Comparison of ENCODE assay signal across 1 cellular context in the genomic region with DNA sequence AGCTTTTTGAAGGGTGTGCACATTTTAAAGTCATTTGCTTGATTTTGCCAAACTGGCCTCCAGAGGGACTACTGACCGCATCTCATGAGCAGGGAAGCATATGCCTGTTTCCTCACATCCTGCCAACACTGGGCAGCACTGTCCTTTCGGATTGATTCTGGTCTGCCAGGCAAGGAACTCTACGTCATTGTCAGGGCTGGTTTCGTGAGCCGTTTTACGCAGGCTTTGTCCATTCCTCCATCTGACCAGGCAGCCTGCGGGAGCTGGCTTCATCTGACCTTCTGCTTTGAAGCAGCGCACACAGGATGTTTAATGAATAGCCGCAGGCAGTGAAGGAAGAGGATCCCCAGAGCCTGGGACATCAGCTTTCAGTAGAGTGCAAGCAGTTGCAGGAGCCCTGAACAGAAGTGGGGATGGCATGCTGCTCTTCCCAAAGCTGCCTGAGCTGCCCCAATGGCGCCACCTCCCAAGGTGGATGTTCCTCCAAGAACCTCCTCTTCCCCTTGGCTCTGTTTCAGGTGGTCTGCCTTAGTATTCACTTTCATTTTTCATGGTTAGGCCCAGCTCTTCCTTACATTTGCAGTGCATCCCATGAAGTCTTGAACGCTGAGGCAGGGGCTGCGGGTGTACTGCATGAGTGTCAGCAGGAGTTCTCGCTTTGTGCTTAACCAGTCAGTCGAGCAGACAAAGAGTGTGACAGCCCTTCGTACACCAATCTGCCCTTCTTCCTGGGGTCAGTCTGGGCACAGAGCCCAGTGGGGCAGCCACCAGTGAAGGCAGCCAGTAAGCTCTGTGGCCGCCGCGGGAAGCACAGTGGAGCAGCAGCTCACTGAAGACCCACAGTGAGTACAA.
TF ChIP-seq lines count a peak whose summit lies in the region.

No MANE protein-coding gene starts in this region.

TF ChIP-seq in HepG2, 621 proteins besides CTCF, POLR2A, EP300 and RAD21:
- peak; percentile 84; the same call in 1 of the 2 replicates for TF ChIP-seq ZNF274 (CRISPR knock-in tag; IDR thresholded peaks at IDR 0.05)
- no peak for TF ChIP-seq ZNF737 (CRISPR knock-in tag; IDR thresholded peaks at IDR 0.05; ENCODE audit: borderline replicate concordance)
